ENCODE assay signal across 34 cellular contexts in genomic region chr13:81408647-81409046, GRCh38.
"Had no signal": no experiment of that assay in that cellular context is flagged by ENCODE, and none has a peak within 500 bp of the region (broad histone marks: within the 10 kb centered on the region; RNA-seq: fewer than 3 reads in every experiment).

No MANE protein-coding gene starts in this region.

- DNase-seq: Karpas-422, Kasumi-1, MG63, MM.1S, MV-4-11, NCI-H1048, NCI-H1092, NCI-H1092 treated with DMSO at 0.1 percent for 48 hours, NCI-H1105, NCI-H1105 treated with DMSO at 0.1 percent for 48 hours, NCI-H1417, NCI-H1417 treated with DMSO at 0.1 percent for 48 hours, NCI-H1436, NCI-H1436 treated with DMSO at 0.1 percent for 48 hours, NCI-H146, NCI-H1694, NCI-H1694 treated with DMSO at 0.1 percent for 48 hours, NCI-H187, NCI-H187 treated with DMSO at 0.1 percent for 48 hours, NCI-H1930, NCI-H2029, NCI-H2029 treated with DMSO at 0.1 percent for 48 hours, NCI-H2081, NCI-H2081 treated with DMSO at 0.1 percent for 48 hours, NCI-H2107, NCI-H2171, NCI-H2171 treated with DMSO at 0.1 percent for 48 hours, NCI-H2227 treated with DMSO at 0.1 percent for 48 hours, NCI-H226, NCI-H345, NCI-H446, NCI-H446 treated with DMSO at 0.1 percent for 48 hours, NCI-H510A, NCI-H510A treated with DMSO at 0.1 percent for 48 hours had no signal

- H3K4me3 ChIP-seq: MG63 had no signal

- H3K9me3 ChIP-seq: MG63 had no signal

- H3K36me3 ChIP-seq: MG63 had no signal
